In genomic region chr1:109181085-109181806, GRCh38 we compare ENCODE assay signal across 1 cellular context.
TF ChIP-seq lines count a peak whose summit lies in the region.

No MANE protein-coding gene starts in this region.

TF ChIP-seq in HepG2, 621 proteins besides CTCF, POLR2A, EP300 and RAD21 (continued from another document and continues in another):
- TF ChIP-seq, protein P1, sequence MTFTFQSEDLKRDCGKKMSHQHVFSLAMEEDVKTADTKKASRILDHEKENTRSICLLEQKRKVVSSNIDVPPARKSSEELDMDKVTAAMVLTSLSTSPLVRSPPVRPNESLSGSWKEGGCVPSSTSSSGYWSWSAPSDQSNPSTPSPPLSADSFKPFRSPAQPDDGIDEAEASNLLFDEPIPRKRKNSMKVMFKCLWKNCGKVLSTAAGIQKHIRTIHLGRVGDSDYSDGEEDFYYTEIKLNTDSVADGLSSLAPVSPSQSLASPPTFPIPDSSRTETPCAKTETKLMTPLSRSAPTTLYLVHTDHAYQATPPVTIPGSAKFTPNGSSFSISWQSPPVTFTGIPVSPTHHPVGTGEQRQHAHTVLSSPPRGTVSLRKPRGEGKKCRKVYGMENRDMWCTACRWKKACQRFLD (CRISPR knock-in tag; IDR thresholded peaks at IDR 0.05; ENCODE audit: borderline replicate concordance) = no peak
- TF ChIP-seq HOXA3 (CRISPR knock-in tag; IDR thresholded peaks at IDR 0.05) (peak; percentile 65), ZMYM4 (CRISPR knock-in tag; IDR thresholded peaks at IDR 0.05) (peak; percentile 40), ZNF251 (CRISPR knock-in tag; IDR thresholded peaks at IDR 0.05) (no peak), ELF4 (CRISPR knock-in tag; IDR thresholded peaks at IDR 0.05; ENCODE audit: borderline replicate concordance) (no peak), CEBPG (CRISPR knock-in tag; IDR thresholded peaks at IDR 0.05) (peak; percentile 59), SAP130 (CRISPR knock-in tag; IDR thresholded peaks at IDR 0.05; ENCODE audit: low read depth) (peak; percentile 90), ZNF335 (CRISPR knock-in tag; IDR thresholded peaks at IDR 0.05) (no peak), FOXO1 (CRISPR knock-in tag; IDR thresholded peaks at IDR 0.05) (peak; percentile 73), MZF1 (CRISPR knock-in tag; IDR thresholded peaks at IDR 0.05; ENCODE audit: borderline replicate concordance) (no peak), MED13 (CRISPR knock-in tag; IDR thresholded peaks at IDR 0.05) (no peak), SSRP1 (CRISPR knock-in tag; IDR thresholded peaks at IDR 0.05) (no peak), ZNF761 (CRISPR knock-in tag; conservative IDR thresholded peaks at IDR 0.05) (no peak), ATF1 (CRISPR knock-in tag; IDR thresholded peaks at IDR 0.05) (no peak; the same call in 1 of the 2 replicates), RARA (CRISPR knock-in tag; IDR thresholded peaks at IDR 0.05) (peak; percentile 64), MED8 (CRISPR knock-in tag; IDR thresholded peaks at IDR 0.05; ENCODE audit: insufficient replicate concordance) (no peak), TGIF2 (CRISPR knock-in tag; IDR thresholded peaks at IDR 0.05) (0 out of 2 replicates have a peak, but pooled peaks have one; percentile 18), ZFP90 (CRISPR knock-in tag; IDR thresholded peaks at IDR 0.05; ENCODE audit: borderline replicate concordance) (no peak), NR2F2 (IDR thresholded peaks at IDR 0.05; ENCODE audit: borderline replicate concordance, low read depth) (peak; percentile 75; the same call in 1 of the 2 replicates), AGO2 (optimal IDR thresholded peaks at IDR 0.05; ENCODE audit: low read depth, low read length) (no peak), ZNF331 (CRISPR knock-in tag; IDR thresholded peaks at IDR 0.05) (peak; percentile 72), BCL3 (CRISPR knock-in tag; IDR thresholded peaks at IDR 0.05) (no peak), PAF1 (CRISPR knock-in tag; IDR thresholded peaks at IDR 0.05) (no peak), KLF16 (CRISPR knock-in tag; IDR thresholded peaks at IDR 0.05) (0 out of 4 replicates have a peak, but pooled peaks of 1 of the 2 experiments have one; percentile 50), SMARCE1 (IDR thresholded peaks at IDR 0.05; ENCODE audit: borderline replicate concordance) (no peak), ZNF607 (CRISPR knock-in tag; IDR thresholded peaks at IDR 0.05; ENCODE audit: borderline replicate concordance) (0 out of 2 replicates have a peak, but pooled peaks have one; percentile 25), ZFX (CRISPR knock-in tag; IDR thresholded peaks at IDR 0.05; ENCODE audit: low read depth) (0 out of 2 replicates have a peak, but pooled peaks have one; percentile 27), ZNF800 (CRISPR knock-in tag; IDR thresholded peaks at IDR 0.05) (0 out of 2 replicates have a peak, but pooled peaks have one; percentile 35), SMAD3 (CRISPR knock-in tag; IDR thresholded peaks at IDR 0.05) (peak; percentile 44; the same call in 1 of the 2 replicates), ARID3A (IDR thresholded peaks at IDR 0.05; ENCODE audit: low read depth, low read length) (peak; percentile 89), KIAA2018 (CRISPR knock-in tag; IDR thresholded peaks at IDR 0.05; ENCODE audit: borderline replicate concordance) (no peak), KDM3A (CRISPR knock-in tag; IDR thresholded peaks at IDR 0.05; ENCODE audit: low read depth) (0 out of 2 replicates have a peak, but pooled peaks have one; percentile 45), PHF21A (CRISPR knock-in tag; IDR thresholded peaks at IDR 0.05) (peak; percentile 89), ONECUT2 (CRISPR knock-in tag; IDR thresholded peaks at IDR 0.05) (no peak), ETV5 (CRISPR knock-in tag; IDR thresholded peaks at IDR 0.05; ENCODE audit: borderline replicate concordance) (peak; percentile 33; the same call in 1 of the 2 replicates)
- TF ChIP-seq, protein P2, sequence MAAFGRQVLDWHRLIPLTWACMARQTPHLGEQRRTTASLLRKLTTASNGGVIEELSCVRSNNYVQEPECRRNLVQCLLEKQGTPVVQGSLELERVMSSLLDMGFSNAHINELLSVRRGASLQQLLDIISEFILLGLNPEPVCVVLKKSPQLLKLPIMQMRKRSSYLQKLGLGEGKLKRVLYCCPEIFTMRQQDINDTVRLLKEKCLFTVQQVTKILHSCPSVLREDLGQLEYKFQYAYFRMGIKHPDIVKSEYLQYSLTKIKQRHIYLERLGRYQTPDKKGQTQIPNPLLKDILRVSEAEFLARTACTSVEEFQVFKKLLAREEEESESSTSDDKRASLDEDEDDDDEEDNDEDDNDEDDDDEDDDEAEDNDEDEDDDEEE (CRISPR knock-in tag; IDR thresholded peaks at IDR 0.05) = no peak
- TF ChIP-seq, protein P3, sequence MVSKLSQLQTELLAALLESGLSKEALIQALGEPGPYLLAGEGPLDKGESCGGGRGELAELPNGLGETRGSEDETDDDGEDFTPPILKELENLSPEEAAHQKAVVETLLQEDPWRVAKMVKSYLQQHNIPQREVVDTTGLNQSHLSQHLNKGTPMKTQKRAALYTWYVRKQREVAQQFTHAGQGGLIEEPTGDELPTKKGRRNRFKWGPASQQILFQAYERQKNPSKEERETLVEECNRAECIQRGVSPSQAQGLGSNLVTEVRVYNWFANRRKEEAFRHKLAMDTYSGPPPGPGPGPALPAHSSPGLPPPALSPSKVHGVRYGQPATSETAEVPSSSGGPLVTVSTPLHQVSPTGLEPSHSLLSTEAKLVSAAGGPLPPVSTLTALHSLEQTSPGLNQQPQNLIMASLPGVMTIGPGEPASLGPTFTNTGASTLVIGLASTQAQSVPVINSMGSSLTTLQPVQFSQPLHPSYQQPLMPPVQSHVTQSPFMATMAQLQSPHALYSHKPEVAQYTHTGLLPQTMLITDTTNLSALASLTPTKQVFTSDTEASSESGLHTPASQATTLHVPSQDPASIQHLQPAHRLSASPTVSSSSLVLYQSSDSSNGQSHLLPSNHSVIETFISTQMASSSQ (IDR thresholded peaks at IDR 0.05; ENCODE audit: low read depth) = peak; percentile 99
- TF ChIP-seq, protein P3 (CRISPR knock-in tag; IDR thresholded peaks at IDR 0.05; ENCODE audit: borderline replicate concordance) = peak; percentile 99
- TF ChIP-seq, protein P4, sequence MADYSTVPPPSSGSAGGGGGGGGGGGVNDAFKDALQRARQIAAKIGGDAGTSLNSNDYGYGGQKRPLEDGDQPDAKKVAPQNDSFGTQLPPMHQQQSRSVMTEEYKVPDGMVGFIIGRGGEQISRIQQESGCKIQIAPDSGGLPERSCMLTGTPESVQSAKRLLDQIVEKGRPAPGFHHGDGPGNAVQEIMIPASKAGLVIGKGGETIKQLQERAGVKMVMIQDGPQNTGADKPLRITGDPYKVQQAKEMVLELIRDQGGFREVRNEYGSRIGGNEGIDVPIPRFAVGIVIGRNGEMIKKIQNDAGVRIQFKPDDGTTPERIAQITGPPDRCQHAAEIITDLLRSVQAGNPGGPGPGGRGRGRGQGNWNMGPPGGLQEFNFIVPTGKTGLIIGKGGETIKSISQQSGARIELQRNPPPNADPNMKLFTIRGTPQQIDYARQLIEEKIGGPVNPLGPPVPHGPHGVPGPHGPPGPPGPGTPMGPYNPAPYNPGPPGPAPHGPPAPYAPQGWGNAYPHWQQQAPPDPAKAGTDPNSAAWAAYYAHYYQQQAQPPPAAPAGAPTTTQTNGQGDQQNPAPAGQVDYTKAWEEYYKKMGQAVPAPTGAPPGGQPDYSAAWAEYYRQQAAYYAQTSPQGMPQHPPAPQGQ (CRISPR knock-in tag; IDR thresholded peaks at IDR 0.05; ENCODE audit: borderline replicate concordance) = no peak
